Comparison of ENCODE assay signal across 11 cellular contexts in the genomic region with DNA sequence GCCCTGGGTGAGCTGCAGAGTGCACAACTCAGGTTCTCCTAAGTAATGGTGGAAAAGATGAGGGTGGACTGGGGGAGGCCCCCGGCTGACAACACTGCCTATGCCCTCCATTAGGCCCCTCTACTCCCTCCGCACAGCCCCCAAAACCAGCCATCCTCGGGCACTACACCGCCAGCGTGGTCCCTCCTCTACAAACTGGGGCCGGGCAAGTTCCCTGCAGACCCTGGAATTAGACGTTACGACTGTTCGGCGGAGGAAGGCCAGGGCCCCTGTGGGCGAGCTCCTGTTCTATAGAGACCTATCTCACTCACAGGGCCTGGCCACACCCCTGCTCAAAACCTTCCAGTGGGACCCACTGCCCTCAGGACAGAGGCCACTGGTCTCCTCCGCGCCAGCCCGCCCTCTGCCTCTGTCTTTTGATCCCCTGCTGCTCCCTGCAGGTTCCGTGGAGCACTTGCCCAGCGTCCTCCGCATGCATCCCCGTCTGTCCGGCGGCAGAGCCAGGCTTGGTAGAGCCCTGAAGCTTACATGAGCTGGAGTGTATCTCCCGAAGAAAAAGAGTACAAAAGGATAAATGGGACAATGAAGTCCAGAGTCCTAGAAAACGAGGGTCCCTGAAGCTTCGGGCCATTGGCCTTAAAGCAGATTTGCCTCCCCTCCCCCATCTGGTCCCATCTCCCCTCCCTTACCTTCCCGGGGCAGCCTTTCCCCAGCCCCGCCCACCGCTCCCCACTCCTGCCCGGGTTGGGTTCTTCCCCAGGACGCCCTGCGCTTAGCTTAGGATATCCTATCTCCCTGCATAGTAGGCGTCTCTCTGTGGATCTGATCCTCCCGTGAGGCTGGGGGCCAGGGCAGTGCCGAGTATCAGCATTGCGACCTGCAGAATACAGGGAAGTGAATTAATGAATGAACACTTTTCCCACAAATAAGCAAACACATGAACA.
A peak's percentile ranks its signal among the peaks of the same experiment; 100 is the strongest.
DNase-seq lines count a peak whose midpoint lies in the region; ATAC-seq, FAIRE-seq and TF ChIP-seq lines count a peak whose summit lies in the region.
"Had no signal": no experiment of that assay in that cellular context is flagged by ENCODE, and none has a peak within 500 bp of the region (broad histone marks: within the 10 kb centered on the region; RNA-seq: fewer than 3 reads in every experiment).

No MANE protein-coding gene starts in this region.

- ATAC-seq in HCT116 (peak; percentile 31), GM18517 (IDR thresholded peaks at IDR 0.05; ENCODE audit: unreplicated experiment) (no peak)

- peaks cover 7% of the 10 kb centered on the region for H3K4me1 Mint-ChIP-seq in astrocyte (ENCODE audit: low read depth, unreplicated experiment)

- H3K27me3 ChIP-seq in HCT116 (ENCODE audit: insufficient read depth, low read length) (no peaks in the 10 kb centered on the region), astrocyte (ENCODE audit: insufficient read depth, low read length) (peaks cover 4% of the 10 kb centered on the region)

- TF ChIP-seq RAD21 in HCT116 (IDR thresholded peaks at IDR 0.05; ENCODE audit: low read depth) = no peak

- peak overlapping the region; percentile 34 for H3K4me3 Mint-ChIP-seq in astrocyte (ENCODE audit: unreplicated experiment)
- H3K4me3 Mint-ChIP-seq: activated B cell treated with CpG ODN at 0.5 μM for 24 hours had no signal

- H3K36me3 ChIP-seq in HCT116 (ENCODE audit: control insufficient read depth in 1 of 2, insufficient read depth in 2 of 2, low read length in 2 of 2) (no peaks in the 10 kb centered on the region), astrocyte (ENCODE audit: insufficient read depth, low read length) (no peaks in the 10 kb centered on the region)

- H3K4me1 ChIP-seq in HCT116 (ENCODE audit: control insufficient read depth in 1 of 2, insufficient read depth in 2 of 2, low read length in 2 of 2) (peaks cover 0 to 4% of the 10 kb centered on the region in 2 experiments; a peak in 3 of 4 replicates), astrocyte (ENCODE audit: insufficient read depth, low read length) (peaks cover 4% of the 10 kb centered on the region)

- H3K27ac Mint-ChIP-seq in astrocyte (ENCODE audit: unreplicated experiment) = no peak overlapping the region
- H3K27ac Mint-ChIP-seq: activated B cell treated with CpG ODN at 0.5 μM for 24 hours had no signal

- TF ChIP-seq POLR2A in HCT116 (IDR thresholded peaks at IDR 0.05; ENCODE audit: borderline replicate concordance, extremely low read depth, insufficient read depth, insufficient read length) = no peak

- H3K9me3 ChIP-seq in HCT116 (ENCODE audit: control insufficient read depth in 1 of 2, insufficient read depth in 1 of 2, low read depth in 1 of 2, low read length in 2 of 2) (no peaks in the 10 kb centered on the region), astrocyte (ENCODE audit: insufficient read depth, low read depth, low read length) (no peaks in the 10 kb centered on the region)

- H3K9me2 ChIP-seq in HCT116 (ENCODE audit: insufficient read depth) = no peaks in the 10 kb centered on the region

- no peaks in the 10 kb centered on the region for H3K79me2 ChIP-seq in HCT116 (ENCODE audit: insufficient read depth, low read length)
- no peaks in the 10 kb centered on the region for H3K79me2 ChIP-seq in astrocyte (ENCODE audit: insufficient read depth, low read length)

- intact Hi-C loops in HCT116 (cut with micrococcal nuclease) = loop anchor here (2.0 kb wide), 1 partner anchor 176 kb away; no protein-coding TSS in a partner anchor

- peaks cover 50% of the 10 kb centered on the region for H3K27me3 Mint-ChIP-seq in astrocyte (ENCODE audit: low read depth, unreplicated experiment)

- POLR2A ChIA-PET in HCT116 (lab: Charles Lee) = interaction anchor here (1.5 kb wide), 1 partner anchor 18 kb away, joined by 4 read pairs; no protein-coding TSS in a partner anchor

- H4K20me1 ChIP-seq in HCT116 (ENCODE audit: insufficient read depth) (no peaks in the 10 kb centered on the region), astrocyte (ENCODE audit: insufficient read depth, low read length) (no peaks in the 10 kb centered on the region)

- H3K9ac ChIP-seq in HCT116 (ENCODE audit: low read length) (no peak overlapping the region), astrocyte (ENCODE audit: low read length) (no peak overlapping the region)

- H3K27ac ChIP-seq in HCT116 (ENCODE audit: low read depth, low read length) (no peak overlapping the region), astrocyte (ENCODE audit: low read depth, low read length) (no peak overlapping the region)

- BruUV-seq in HCT116 (replicated peaks; lab: Mats Ljungman, UMichigan) = no TSS peak

- 0 out of 2 replicates have a peak overlapping the region, but pooled peaks have one; percentile 43 for H3K4me2 ChIP-seq in HCT116 (ENCODE audit: low read length)
- H3K4me2 ChIP-seq in astrocyte (ENCODE audit: low read length) = peak overlapping the region; percentile 63

- no peak overlapping the region for H3K4me3 ChIP-seq in HCT116 (replicated peaks in 1 of 2; ENCODE audit: low read depth in 1 of 2, low read length in 2 of 2)
- H3K4me3 ChIP-seq in astrocyte (ENCODE audit: insufficient read depth, low read depth, low read length) = no peak overlapping the region

- in situ Hi-C loops in GM13976 (cut with MboI; ENCODE audit: low sequenced_read_pairs, unreplicated experiment) = no loop called here

- no peak for FAIRE-seq in astrocyte (lab: Jason Lieb, UNC)
- FAIRE-seq: colon had no signal

- H3K9me3 Mint-ChIP-seq in astrocyte (ENCODE audit: unreplicated experiment) = peaks cover 10% of the 10 kb centered on the region
- H3K9me3 Mint-ChIP-seq: activated B cell treated with CpG ODN at 0.5 μM for 24 hours had no signal

- H2AFZ ChIP-seq in HCT116 (ENCODE audit: low read depth, low read length, poor library complexity, severe bottlenecking) (no peak overlapping the region), astrocyte (ENCODE audit: low read depth, low read length) (peak overlapping the region; percentile 18)

- CTCF ChIA-PET in HCT116 (lab: Charles Lee) = interaction anchor here (0.6 to 1.9 kb wide), 21 partner anchors 9 to 931 kb away, joined by 3 to 27 read pairs (median 4); partner anchors contain the start of genes CLTB and RNF44

- TF ChIP-seq CTCF in HCT116 (IDR thresholded peaks at IDR 0.05 in 2 of 3, conservative IDR thresholded peaks at IDR 0.05 in 1 of 3; ENCODE audit: borderline replicate concordance in 1 of 3, insufficient read depth in 1 of 3, low read depth in 2 of 3, low read length in 2 of 3) = no peak
- TF ChIP-seq CTCF in astrocyte (IDR thresholded peaks at IDR 0.05; ENCODE audit: insufficient read depth, low read depth, low read length) = peak; percentile 8
- TF ChIP-seq CTCF in GM13976 (IDR thresholded peaks at IDR 0.05; ENCODE audit: borderline replicate concordance, control extremely low read depth, extremely low read depth, insufficient read depth, missing control alignments) = no peak

- DNase-seq in COLO668 (lab: John Stamatoyannopoulos, UW; ENCODE audit: unreplicated experiment) (peak; percentile 21), HCT116 (ENCODE audit: low read depth, low spot score) (no peak), astrocyte (ENCODE audit: low read depth) (no peak), iris pigment epithelial cell (ENCODE audit: low read depth) (peak; percentile 20), GM13976 (ENCODE audit: low spot score) (no peak), globus pallidus (ENCODE audit: low spot score) (no peak), cerebellar nuclear complex (lab: John Stamatoyannopoulos, UW) (no peak)
- DNase-seq: NCI-H1436 treated with DMSO at 0.1 percent for 48 hours had no signal

- H3K36me3 Mint-ChIP-seq in astrocyte (ENCODE audit: low read depth, unreplicated experiment) = peaks cover 2% of the 10 kb centered on the region

- RAD21 ChIA-PET in HCT116 (lab: Charles Lee; ENCODE audit: low non-redundant PET in 1 of 2, low total read pairs in 2 of 2, uncharacterized antibody in 2 of 2, unreplicated experiment in 2 of 2) = interaction anchor here (0.7 to 2.2 kb wide), 9 partner anchors 25 to 829 kb away, joined by 3 to 14 read pairs (median 3); no protein-coding TSS in a partner anchor

TF ChIP-seq in HCT116, 20 proteins besides CTCF, POLR2A, EP300 and RAD21:
- TF ChIP-seq SIN3A (IDR thresholded peaks at IDR 0.05; ENCODE audit: low read depth) = no peak
- no peak for TF ChIP-seq CBX3 (IDR thresholded peaks at IDR 0.05; ENCODE audit: low read depth)
- TF ChIP-seq FOSL1 (IDR thresholded peaks at IDR 0.05; ENCODE audit: low read depth) = no peak
- TF ChIP-seq ATF3 (IDR thresholded peaks at IDR 0.05) = no peak
- TF ChIP-seq POLR2AphosphoS5 (IDR thresholded peaks at IDR 0.05; ENCODE audit: low read depth, low read length) = no peak
- TF ChIP-seq, protein P1, sequence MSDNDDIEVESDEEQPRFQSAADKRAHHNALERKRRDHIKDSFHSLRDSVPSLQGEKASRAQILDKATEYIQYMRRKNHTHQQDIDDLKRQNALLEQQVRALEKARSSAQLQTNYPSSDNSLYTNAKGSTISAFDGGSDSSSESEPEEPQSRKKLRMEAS (IDR thresholded peaks at IDR 0.05) = no peak

Comparison
In these comparisons a context has a peak if more than half of its experiments do, and no peak if none do; other contexts are left out.
1. DNase-seq: peak in COLO668 (single experiment) and iris pigment epithelial cell (single experiment); none in HCT116 (single experiment), astrocyte (single experiment), GM13976 (single experiment), globus pallidus (single experiment) and cerebellar nuclear complex (0 of 2).